ENCODE assay signal across 17 cellular contexts in the genomic region with DNA sequence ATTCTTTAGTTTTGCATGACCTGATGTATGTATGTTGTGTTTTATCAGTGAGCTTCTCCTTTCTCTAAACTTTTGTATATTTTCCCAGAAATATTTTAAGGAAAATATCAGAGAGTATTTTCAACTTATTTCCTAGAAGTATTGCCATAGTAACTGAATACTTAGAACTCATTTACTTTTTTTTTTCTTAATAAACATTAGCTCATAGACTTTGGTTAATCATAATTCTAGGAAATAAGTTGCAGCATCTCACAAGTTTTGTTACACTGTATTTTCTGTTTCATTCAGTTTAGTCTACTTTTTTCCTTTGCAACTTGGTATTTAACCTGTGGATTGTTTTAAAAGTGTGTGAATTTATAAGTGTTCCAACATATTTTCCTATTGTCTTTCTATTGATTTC. TPM values are rescaled to one million over a fixed set of nuclear protein-coding genes. Genes with fewer than 3 reads are reported as not detected.
A peak's percentile ranks its signal among the peaks of the same experiment; 100 is the strongest.
DNase-seq lines count a peak whose midpoint lies in the region; ATAC-seq, FAIRE-seq and TF ChIP-seq lines count a peak whose summit lies in the region.
"Had no signal": no experiment of that assay in that cellular context is flagged by ENCODE, and none has a peak within 500 bp of the region (broad histone marks: within the 10 kb centered on the region; RNA-seq: fewer than 3 reads in every experiment).

No MANE protein-coding gene starts in this region.

- peak overlapping the region; percentile 44 for H3K27ac Mint-ChIP-seq in activated naive CD4-positive, alpha-beta T cell treated with anti-CD3 and anti-CD28 coated beads, Interleukin-2, amount 50 U/mL, for 24 hours
- peak overlapping the region; percentile 80 for H3K27ac Mint-ChIP-seq in activated CD4-positive, alpha-beta memory T cell treated with anti-CD3 and anti-CD28 coated beads, Interleukin-2, amount 10 ng/mL, durations not matched to agents 7 days and 5 days
- H3K27ac Mint-ChIP-seq in stimulated activated naive CD8-positive, alpha-beta T cell treated with anti-CD3 and anti-CD28 coated beads, Interleukin-15, amount 100 ng/mL, for 72 hours, result peak overlapping the region; percentile 69 to 79
- no peak overlapping the region for H3K27ac Mint-ChIP-seq in GM23338

- DNase-seq in activated naive CD4-positive, alpha-beta T cell (lab: John Stamatoyannopoulos, UW), result no peak
- DNase-seq in activated CD4-positive, alpha-beta memory T cell treated with anti-CD3 and anti-CD28 coated beads, Interleukin-2, amount 10 ng/mL, durations not matched to agents 7 days and 5 days, result no peak
- DNase-seq in kidney, result no peak
- DNase-seq in stimulated activated naive CD8-positive, alpha-beta T cell treated with anti-CD3 and anti-CD28 coated beads, Interleukin-15, amount 100 ng/mL, for 72 hours, result no peak
- DNase-seq in GM13977 (ENCODE audit: low spot score), result no peak
- no peak for DNase-seq in GM23338 (ENCODE audit: low spot score)
- DNase-seq in vagina (ENCODE audit: extremely low spot score in 2 of 2), result no peak
- DNase-seq: activated CD4-positive, alpha-beta T cell treated with anti-CD3 and anti-CD28 coated beads, Interleukin-2, amount 50 U/mL, for 1 hour; esophagus squamous epithelium; mammary epithelial cell; NCI-H345; right lobe of liver; stimulated activated CD4-positive, alpha-beta T cell treated with anti-CD3 and anti-CD28 coated beads, Interleukin-2, amount 100 ng/mL, for 24 hours had no signal

- ATAC-seq in stimulated activated naive CD8-positive, alpha-beta T cell treated with anti-CD3 and anti-CD28 coated beads, Interleukin-15, amount 100 ng/mL, for 72 hours, result peak; percentile 70
- no peak for ATAC-seq in GM23338
- ATAC-seq: HCT116, right lobe of liver had no signal

- TF ChIP-seq CTCF in kidney (IDR thresholded peaks at IDR 0.05; ENCODE audit: borderline replicate concordance, extremely low read depth, insufficient read depth), result no peak
- TF ChIP-seq CTCF in GM13977 (IDR thresholded peaks at IDR 0.05; ENCODE audit: extremely low read depth, insufficient read depth, missing control alignments), result no peak
- no peak for TF ChIP-seq CTCF in GM23338 (conservative IDR thresholded peaks at IDR 0.05; ENCODE audit: low read depth in 2 of 2)
- no peak for TF ChIP-seq CTCF in vagina (IDR thresholded peaks at IDR 0.05)

- H3F3A ChIP-seq in GM23338 (replicated peaks; ENCODE audit: low read depth), result no peaks in the 10 kb centered on the region

- 0 out of 2 replicates have a peak, but pooled peaks cover 7% of the 10 kb centered on the region for H4K20me1 ChIP-seq in GM23338 (replicated peaks; ENCODE audit: insufficient read depth)

- CTCF ChIA-PET in activated CD4-positive, alpha-beta memory T cell treated with anti-CD3 and anti-CD28 coated beads, Interleukin-2, amount 10 ng/mL, durations not matched to agents 7 days and 5 days (lab: Charles Lee), result interaction anchor here (0.8 to 0.9 kb wide), 2 partner anchors 9 to 135 kb away, joined by 3 read pairs; no protein-coding TSS in a partner anchor

- H3K9me3 ChIP-seq in kidney (ENCODE audit: control insufficient read depth in 1 of 2, low read length in 2 of 2) (peaks cover 0 to 6% of the 10 kb centered on the region in 2 donors), vagina (no peaks in the 10 kb centered on the region)
- H3K9me3 ChIP-seq: right lobe of liver, thoracic aorta had no signal

- no peak overlapping the region for H2AFZ ChIP-seq in GM23338

- H3K4me1 ChIP-seq in kidney (ENCODE audit: control insufficient read depth in 1 of 2, insufficient read depth in 1 of 2, low read depth in 1 of 2, low read length in 2 of 2) (peaks cover 2 to 4% of the 10 kb centered on the region in 2 donors), GM23338 (ENCODE audit: insufficient read depth) (no peaks in the 10 kb centered on the region), vagina (peaks cover 4% of the 10 kb centered on the region)
- H3K4me1 ChIP-seq: right lobe of liver had no signal

- in situ Hi-C loops in GM13977 (cut with MboI; ENCODE audit: low pct_unique_long_range_greater_than_20kb, low sequenced_read_pairs, unreplicated experiment), result no loop called here

- no peak overlapping the region for H3K4me3 ChIP-seq in kidney (ENCODE audit: low read length in 2 of 2)
- H3K4me3 ChIP-seq in GM23338, result no peak overlapping the region
- H3K4me3 ChIP-seq in vagina, result no peak overlapping the region
- H3K4me3 ChIP-seq: esophagus squamous epithelium, right lobe of liver, thoracic aorta had no signal

- no peak overlapping the region for H3K9ac ChIP-seq in kidney (ENCODE audit: low read length in 2 of 2)

- H3K79me2 ChIP-seq in GM23338 (replicated peaks; ENCODE audit: insufficient read depth), result peaks cover 12% of the 10 kb centered on the region

- peak overlapping the region; percentile 3 for H3K4me3 Mint-ChIP-seq in activated naive CD4-positive, alpha-beta T cell treated with anti-CD3 and anti-CD28 coated beads, Interleukin-2, amount 50 U/mL, for 24 hours
- peak overlapping the region; percentile 53 for H3K4me3 Mint-ChIP-seq in activated CD4-positive, alpha-beta memory T cell treated with anti-CD3 and anti-CD28 coated beads, Interleukin-2, amount 10 ng/mL, durations not matched to agents 7 days and 5 days
- H3K4me3 Mint-ChIP-seq in stimulated activated naive CD8-positive, alpha-beta T cell treated with anti-CD3 and anti-CD28 coated beads, Interleukin-15, amount 100 ng/mL, for 72 hours, result peak overlapping the region; percentile 47 to 48
- no peak overlapping the region for H3K4me3 Mint-ChIP-seq in GM23338

- peaks cover 0 to 1% of the 10 kb centered on the region in 2 donors for H3K36me3 ChIP-seq in kidney (ENCODE audit: control insufficient read depth in 1 of 2, insufficient read depth in 2 of 2, low read length in 2 of 2)
- H3K36me3 ChIP-seq in GM23338 (ENCODE audit: insufficient read depth), result 0 out of 2 replicates have a peak, but pooled peaks cover 6% of the 10 kb centered on the region
- peaks cover 0 to 17% of the 10 kb centered on the region in 2 donors for H3K36me3 ChIP-seq in vagina

- no peaks in the 10 kb centered on the region for H3K27me3 Mint-ChIP-seq in activated naive CD4-positive, alpha-beta T cell treated with anti-CD3 and anti-CD28 coated beads, Interleukin-2, amount 50 U/mL, for 24 hours
- H3K27me3 Mint-ChIP-seq in activated CD4-positive, alpha-beta memory T cell treated with anti-CD3 and anti-CD28 coated beads, Interleukin-2, amount 10 ng/mL, durations not matched to agents 7 days and 5 days, result no peaks in the 10 kb centered on the region
- H3K27me3 Mint-ChIP-seq in stimulated activated naive CD8-positive, alpha-beta T cell treated with anti-CD3 and anti-CD28 coated beads, Interleukin-15, amount 100 ng/mL, for 72 hours, result no peaks in the 10 kb centered on the region
- H3K27me3 Mint-ChIP-seq in GM23338 (ENCODE audit: insufficient read depth, low read depth, poor library complexity), result no peaks in the 10 kb centered on the region

- TF ChIP-seq POLR2A in vagina (IDR thresholded peaks at IDR 0.05), result no peak

- peak; percentile 80 for FAIRE-seq in kidney (lab: Jason Lieb, UNC)

- H3K4me1 Mint-ChIP-seq in activated naive CD4-positive, alpha-beta T cell treated with anti-CD3 and anti-CD28 coated beads, Interleukin-2, amount 50 U/mL, for 24 hours, result peaks cover 85% of the 10 kb centered on the region
- peaks cover 75% of the 10 kb centered on the region for H3K4me1 Mint-ChIP-seq in activated CD4-positive, alpha-beta memory T cell treated with anti-CD3 and anti-CD28 coated beads, Interleukin-2, amount 10 ng/mL, durations not matched to agents 7 days and 5 days
- H3K4me1 Mint-ChIP-seq in stimulated activated naive CD8-positive, alpha-beta T cell treated with anti-CD3 and anti-CD28 coated beads, Interleukin-15, amount 100 ng/mL, for 72 hours, result peaks cover 87% of the 10 kb centered on the region
- no peaks in the 10 kb centered on the region for H3K4me1 Mint-ChIP-seq in GM23338

- H3K9me2 ChIP-seq in GM23338 (ENCODE audit: insufficient read depth), result no peaks in the 10 kb centered on the region

- POLR2A ChIA-PET in activated CD4-positive, alpha-beta memory T cell treated with anti-CD3 and anti-CD28 coated beads, Interleukin-2, amount 10 ng/mL, durations not matched to agents 7 days and 5 days (lab: Charles Lee), result interaction anchor here (0.6 to 7.3 kb wide), 10 partner anchors 13 to 566 kb away, joined by 3 to 94 read pairs (median 3); a partner anchor contains a TSS

- no peak overlapping the region for H3K27ac ChIP-seq in kidney (ENCODE audit: low read depth in 2 of 2, low read length in 2 of 2)
- no peak overlapping the region for H3K27ac ChIP-seq in GM23338 (ENCODE audit: low read depth)
- no peak overlapping the region for H3K27ac ChIP-seq in vagina
- H3K27ac ChIP-seq: esophagus squamous epithelium, right lobe of liver, RWPE1, thoracic aorta had no signal

- H3K9me3 Mint-ChIP-seq in activated naive CD4-positive, alpha-beta T cell treated with anti-CD3 and anti-CD28 coated beads, Interleukin-2, amount 50 U/mL, for 24 hours, result peaks cover 5% of the 10 kb centered on the region
- peaks cover 16% of the 10 kb centered on the region for H3K9me3 Mint-ChIP-seq in activated CD4-positive, alpha-beta memory T cell treated with anti-CD3 and anti-CD28 coated beads, Interleukin-2, amount 10 ng/mL, durations not matched to agents 7 days and 5 days
- peaks cover 18 to 23% of the 10 kb centered on the region in 2 donors for H3K9me3 Mint-ChIP-seq in stimulated activated naive CD8-positive, alpha-beta T cell treated with anti-CD3 and anti-CD28 coated beads, Interleukin-15, amount 100 ng/mL, for 72 hours
- H3K9me3 Mint-ChIP-seq in GM23338, result peaks cover 5% of the 10 kb centered on the region; the same call in 1 of the 3 replicates

- H3K27me3 ChIP-seq in GM23338 (ENCODE audit: insufficient read depth) (no peaks in the 10 kb centered on the region), vagina (no peaks in the 10 kb centered on the region)
- H3K27me3 ChIP-seq: esophagus squamous epithelium, right lobe of liver had no signal

- intact Hi-C loops in kidney (cut with DNase I), result no loop called here
- intact Hi-C loops in vagina (cut with DNase I), result no loop called here

- peaks cover 55% of the 10 kb centered on the region for H3K36me3 Mint-ChIP-seq in activated naive CD4-positive, alpha-beta T cell treated with anti-CD3 and anti-CD28 coated beads, Interleukin-2, amount 50 U/mL, for 24 hours
- peaks cover 80% of the 10 kb centered on the region for H3K36me3 Mint-ChIP-seq in activated CD4-positive, alpha-beta memory T cell treated with anti-CD3 and anti-CD28 coated beads, Interleukin-2, amount 10 ng/mL, durations not matched to agents 7 days and 5 days (ENCODE audit: low read depth)
- peaks cover 48% of the 10 kb centered on the region for H3K36me3 Mint-ChIP-seq in GM23338 (ENCODE audit: low read depth)

- H3K4me2 ChIP-seq in GM23338, result no peak overlapping the region

TF ChIP-seq in GM23338, 12 proteins besides CTCF, POLR2A, EP300 and RAD21 (continues in another document):
- no peak for TF ChIP-seq NANOG (IDR thresholded peaks at IDR 0.05; ENCODE audit: borderline replicate concordance)
- TF ChIP-seq CREB1 (CRISPR knock-in tag; IDR thresholded peaks at IDR 0.05; ENCODE audit: low read depth), result no peak
- TF ChIP-seq EZH2 (IDR thresholded peaks at IDR 0.05; ENCODE audit: low read depth, unreplicated experiment), result no peak

RNA-seq across cellular contexts. Expression of a gene that starts 27.5 kb away (rescaled TPM):
- 100 to 1,000 TPM; 162 TPM for total RNA-seq in activated CD4-positive, alpha-beta memory T cell treated with anti-CD3 and anti-CD28 coated beads, Interleukin-2, amount 10 ng/mL, durations not matched to agents 7 days and 5 days
- 59.0 TPM for total RNA-seq in kidney
- 5.2 TPM for polyA plus RNA-seq in kidney (ENCODE audit: insufficient read depth, low read depth, low replicate concordance)
- total RNA-seq in GM23338 (2014; rRNA removed; shearing (Covaris generic)), result 37.9 and 39.0 TPM in 2 replicates
- 6.6 and 7.7 TPM in 2 replicates for polyA plus RNA-seq in GM23338 (2016; fragmentation: Nextera tagmentation; extraction: Ambion mirVana)
- 62.4 TPM for total RNA-seq in vagina
